Comparison of ENCODE assay signal across 1 cellular context in genomic region chr12:6763380-6763779, GRCh38.
TF ChIP-seq lines count a peak whose summit lies in the region.

No MANE protein-coding gene starts in this region.

TF ChIP-seq in HEK293, 187 proteins besides CTCF, POLR2A, EP300 and RAD21 (continued from another document):
- TF ChIP-seq ZNF704 (tag by site-specific recombination; IDR thresholded peaks at IDR 0.05), result no peak
- no peak for TF ChIP-seq ZNF175 (tag by site-specific recombination; IDR thresholded peaks at IDR 0.05)
- no peak for TF ChIP-seq ZNF121 (tag by site-specific recombination; IDR thresholded peaks at IDR 0.05)
- no peak for TF ChIP-seq ZNF707 (tag by site-specific recombination; IDR thresholded peaks at IDR 0.05)
- 0 out of 2 replicates have a peak, but pooled peaks have one; percentile 36 for TF ChIP-seq SCRT1 (tag by site-specific recombination; IDR thresholded peaks at IDR 0.05; ENCODE audit: borderline replicate concordance)
TF ChIP-seq in HEK293: peak in this region for 2.
